ENCODE assay signal across 5 cellular contexts in genomic region chr11:82653752-82654151, GRCh38.
"Had no signal": no experiment of that assay in that cellular context is flagged by ENCODE, and none has a peak within 500 bp of the region (broad histone marks: within the 10 kb centered on the region; RNA-seq: fewer than 3 reads in every experiment).

No MANE protein-coding gene starts in this region.

- H3K4me3 Mint-ChIP-seq: IgD-negative memory B cell had no signal

- H3K4me1 Mint-ChIP-seq: IgD-negative memory B cell had no signal

- H3K27ac Mint-ChIP-seq: IgD-negative memory B cell had no signal

- H3K27ac ChIP-seq: HL-60 had no signal

- H3K4me3 ChIP-seq: K562 had no signal

- DNase-seq: IMR-90, KBM-7 had no signal
